1 cellular context compared by ENCODE assay signal in genomic region chr19:10430505-10431253, GRCh38.
TF ChIP-seq lines count a peak whose summit lies in the region.

No MANE protein-coding gene starts in this region.

TF ChIP-seq in HepG2, 621 proteins besides CTCF, POLR2A, EP300 and RAD21:
- TF ChIP-seq PTBP1 (IDR thresholded peaks at IDR 0.05; ENCODE audit: low read depth, low read length, poor library complexity, severe bottlenecking): peak; percentile 20
- TF ChIP-seq TOE1 (CRISPR knock-in tag; IDR thresholded peaks at IDR 0.05): no peak
- no peak; the same call in 1 of the 2 replicates for TF ChIP-seq ZNF776 (CRISPR knock-in tag; IDR thresholded peaks at IDR 0.05)
- TF ChIP-seq ZNF563 (CRISPR knock-in tag; IDR thresholded peaks at IDR 0.05): 0 out of 2 replicates have a peak, but pooled peaks have one; percentile 43
- peak; percentile 36 for TF ChIP-seq SAP130 (CRISPR knock-in tag; IDR thresholded peaks at IDR 0.05; ENCODE audit: low read depth)
- TF ChIP-seq RBFOX2 (IDR thresholded peaks at IDR 0.05; ENCODE audit: low read depth, low read length): peak; percentile 42; the same call in 1 of the 2 replicates
- TF ChIP-seq ZNF687 (CRISPR knock-in tag; IDR thresholded peaks at IDR 0.05): peak; percentile 65
- TF ChIP-seq NFYC (CRISPR knock-in tag; IDR thresholded peaks at IDR 0.05): no peak
- TF ChIP-seq ZBTB7A (CRISPR knock-in tag; IDR thresholded peaks at IDR 0.05): 0 out of 2 replicates have a peak, but pooled peaks have one; percentile 37
- no peak for TF ChIP-seq ZNF451 (CRISPR knock-in tag; IDR thresholded peaks at IDR 0.05)
- TF ChIP-seq ZFX (CRISPR knock-in tag; IDR thresholded peaks at IDR 0.05; ENCODE audit: low read depth): peak; percentile 88
- 0 out of 2 replicates have a peak, but pooled peaks have one; percentile 18 for TF ChIP-seq KDM2A (CRISPR knock-in tag; IDR thresholded peaks at IDR 0.05; ENCODE audit: borderline replicate concordance, low read depth)
- peak; percentile 71 for TF ChIP-seq ZFP36 (IDR thresholded peaks at IDR 0.05; ENCODE audit: borderline replicate concordance, low read depth, low read length, partially characterized antibody)
- TF ChIP-seq CENPT (CRISPR knock-in tag; IDR thresholded peaks at IDR 0.05; ENCODE audit: low read depth): no peak
- TF ChIP-seq POGZ (CRISPR knock-in tag; IDR thresholded peaks at IDR 0.05): no peak
- no peak for TF ChIP-seq DNMT3B (CRISPR knock-in tag; conservative IDR thresholded peaks at IDR 0.05)
- peak; percentile 39; the same call in 1 of the 2 replicates for TF ChIP-seq ELF1 (CRISPR knock-in tag; IDR thresholded peaks at IDR 0.05)
- TF ChIP-seq MYC (CRISPR knock-in tag; IDR thresholded peaks at IDR 0.05; ENCODE audit: borderline replicate concordance): peak; percentile 24; the same call in 1 of the 2 replicates
- TF ChIP-seq ZNF501 (CRISPR knock-in tag; IDR thresholded peaks at IDR 0.05): peak; percentile 52; the same call in 1 of the 2 replicates
- 0 out of 2 replicates have a peak, but pooled peaks have one; percentile 26 for TF ChIP-seq SP5 (CRISPR knock-in tag; IDR thresholded peaks at IDR 0.05; ENCODE audit: borderline replicate concordance, low read depth)
- TF ChIP-seq ZNF766 (CRISPR knock-in tag; IDR thresholded peaks at IDR 0.05; ENCODE audit: borderline replicate concordance): no peak
- peak; percentile 52; the same call in 1 of the 2 replicates for TF ChIP-seq POLR2G (IDR thresholded peaks at IDR 0.05; ENCODE audit: low read depth, low read length)
- TF ChIP-seq ZNF484 (CRISPR knock-in tag; IDR thresholded peaks at IDR 0.05; ENCODE audit: borderline replicate concordance, low read depth): no peak
- peak; percentile 43; the same call in 1 of the 2 replicates for TF ChIP-seq ZNF709 (CRISPR knock-in tag; IDR thresholded peaks at IDR 0.05)
- TF ChIP-seq UBTF (CRISPR knock-in tag; IDR thresholded peaks at IDR 0.05): peak; percentile 27; the same call in 1 of the 2 replicates
- TF ChIP-seq ZNF724P (CRISPR knock-in tag; IDR thresholded peaks at IDR 0.05; ENCODE audit: borderline replicate concordance): peak; percentile 47; the same call in 1 of the 2 replicates
- no peak for TF ChIP-seq ZNF280B (CRISPR knock-in tag; IDR thresholded peaks at IDR 0.05; ENCODE audit: borderline replicate concordance)
- TF ChIP-seq SP4 (CRISPR knock-in tag; IDR thresholded peaks at IDR 0.05): 0 out of 2 replicates have a peak, but pooled peaks have one; percentile 43
- TF ChIP-seq SPEN (CRISPR knock-in tag; IDR thresholded peaks at IDR 0.05; ENCODE audit: low read depth): peak; percentile 29; the same call in 1 of the 2 replicates
- no peak for TF ChIP-seq ZNF543 (CRISPR knock-in tag; IDR thresholded peaks at IDR 0.05)
- 0 out of 2 replicates have a peak, but pooled peaks have one; percentile 32 for TF ChIP-seq ZNF333 (CRISPR knock-in tag; IDR thresholded peaks at IDR 0.05; ENCODE audit: borderline replicate concordance)
- no peak for TF ChIP-seq NONO (IDR thresholded peaks at IDR 0.05)
- 0 out of 2 replicates have a peak, but pooled peaks have one; percentile 17 for TF ChIP-seq NONO (CRISPR knock-in tag; conservative IDR thresholded peaks at IDR 0.05)
- no peak for TF ChIP-seq IRF9 (CRISPR knock-in tag; IDR thresholded peaks at IDR 0.05; ENCODE audit: borderline replicate concordance)
- peak; percentile 83 for TF ChIP-seq ARNT2 (CRISPR knock-in tag; IDR thresholded peaks at IDR 0.05; ENCODE audit: low read depth)
- TF ChIP-seq ATF7-NPFF (CRISPR knock-in tag; IDR thresholded peaks at IDR 0.05; ENCODE audit: low read depth): peak; percentile 56; the same call in 1 of the 2 replicates
- no peak for TF ChIP-seq SOX6 (IDR thresholded peaks at IDR 0.05)
- TF ChIP-seq SOX6 (CRISPR knock-in tag; IDR thresholded peaks at IDR 0.05): no peak
- 0 out of 2 replicates have a peak, but pooled peaks have one; percentile 58 for TF ChIP-seq CHCHD3 (CRISPR knock-in tag; IDR thresholded peaks at IDR 0.05)
- peak; percentile 35; the same call in 1 of the 2 replicates for TF ChIP-seq ZNF430 (CRISPR knock-in tag; IDR thresholded peaks at IDR 0.05)
- TF ChIP-seq IRF2 (CRISPR knock-in tag; IDR thresholded peaks at IDR 0.05): 0 out of 2 replicates have a peak, but pooled peaks have one; percentile 8
- TF ChIP-seq RBM39 (IDR thresholded peaks at IDR 0.05; ENCODE audit: low read depth, low read length, poor library complexity, severe bottlenecking): peak; percentile 2
- peak; percentile 16 for TF ChIP-seq ZNF768 (CRISPR knock-in tag; IDR thresholded peaks at IDR 0.05)
- no peak for TF ChIP-seq FOXO1 (CRISPR knock-in tag; IDR thresholded peaks at IDR 0.05)
- TF ChIP-seq PATZ1 (CRISPR knock-in tag; IDR thresholded peaks at IDR 0.05): 0 out of 2 replicates have a peak, but pooled peaks have one; percentile 23
- TF ChIP-seq GABPB1 (CRISPR knock-in tag; IDR thresholded peaks at IDR 0.05): peak; percentile 38; the same call in 1 of the 2 replicates
- peak; percentile 87 for TF ChIP-seq ZFY (CRISPR knock-in tag; IDR thresholded peaks at IDR 0.05)
- TF ChIP-seq HMGXB4 (CRISPR knock-in tag; IDR thresholded peaks at IDR 0.05; ENCODE audit: borderline replicate concordance in 1 of 2, low read depth in 1 of 2): 0 out of 4 replicates have a peak, but pooled peaks of 1 of the 2 experiments have one; percentile 29
- TF ChIP-seq ZNF556 (CRISPR knock-in tag; IDR thresholded peaks at IDR 0.05; ENCODE audit: borderline replicate concordance): 0 out of 2 replicates have a peak, but pooled peaks have one; percentile 57
- TF ChIP-seq YY1 (IDR thresholded peaks at IDR 0.05; ENCODE audit: insufficient read depth, insufficient replicate concordance, low read depth, low read length): peak; percentile 77
- 0 out of 2 replicates have a peak, but pooled peaks have one; percentile 41 for TF ChIP-seq POGK (CRISPR knock-in tag; conservative IDR thresholded peaks at IDR 0.05)
- 0 out of 2 replicates have a peak, but pooled peaks have one; percentile 62 for TF ChIP-seq HES4 (CRISPR knock-in tag; IDR thresholded peaks at IDR 0.05; ENCODE audit: borderline replicate concordance)
